Comparison of ENCODE assay signal across 1 cellular context in the genomic region with DNA sequence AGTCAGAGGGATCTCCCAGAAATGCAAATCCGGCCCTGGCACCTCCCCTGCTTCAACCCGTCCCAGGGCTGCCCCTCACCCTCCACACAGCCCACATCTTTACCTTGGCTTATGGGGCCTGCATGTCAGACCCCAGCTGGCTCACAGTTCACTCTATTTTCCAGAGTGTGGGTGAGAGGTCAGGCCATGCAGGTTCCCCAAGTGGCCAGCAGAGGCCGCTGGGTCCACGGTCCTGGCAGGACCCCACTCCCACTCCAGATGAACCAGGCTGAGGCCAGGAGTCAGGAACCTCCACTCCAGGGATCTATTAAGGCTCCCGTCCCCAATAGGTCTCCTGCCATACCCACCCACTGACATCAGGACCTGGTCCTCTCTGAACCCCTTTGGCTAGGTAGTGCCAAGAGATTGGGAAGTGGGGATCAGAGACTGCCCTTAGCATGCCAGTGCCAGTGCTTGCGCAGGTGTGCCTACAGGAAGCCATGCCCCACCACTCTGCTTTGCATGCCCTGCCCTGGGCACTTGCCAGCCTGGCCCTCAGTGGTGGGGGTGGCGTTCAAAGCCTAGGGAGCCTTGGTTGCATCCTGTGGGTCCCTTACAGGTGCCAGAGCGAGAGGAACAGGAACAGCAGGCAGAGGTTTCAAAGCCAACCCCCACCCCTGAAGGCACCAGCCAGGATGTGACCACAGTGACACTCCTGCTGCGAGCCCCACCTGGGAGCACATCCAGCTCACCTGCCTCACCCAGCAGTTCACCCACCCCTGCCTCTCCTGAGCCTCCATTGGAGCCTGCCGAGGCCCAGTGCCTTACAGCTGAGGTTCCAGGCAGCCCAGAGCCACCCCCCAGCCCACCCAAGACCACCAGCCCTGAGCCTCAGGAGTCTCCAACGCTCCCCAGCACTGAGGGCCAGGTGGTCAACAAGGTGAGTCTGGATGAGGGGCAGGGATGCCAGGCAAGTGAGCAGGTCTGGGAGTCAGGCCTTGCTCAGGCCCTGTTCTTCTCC.
TF ChIP-seq lines count a peak whose summit lies in the region.

No MANE protein-coding gene starts in this region.

TF ChIP-seq in K562, 482 proteins besides CTCF, POLR2A, EP300 and RAD21 (continues in another document):
- TF ChIP-seq, protein P1, sequence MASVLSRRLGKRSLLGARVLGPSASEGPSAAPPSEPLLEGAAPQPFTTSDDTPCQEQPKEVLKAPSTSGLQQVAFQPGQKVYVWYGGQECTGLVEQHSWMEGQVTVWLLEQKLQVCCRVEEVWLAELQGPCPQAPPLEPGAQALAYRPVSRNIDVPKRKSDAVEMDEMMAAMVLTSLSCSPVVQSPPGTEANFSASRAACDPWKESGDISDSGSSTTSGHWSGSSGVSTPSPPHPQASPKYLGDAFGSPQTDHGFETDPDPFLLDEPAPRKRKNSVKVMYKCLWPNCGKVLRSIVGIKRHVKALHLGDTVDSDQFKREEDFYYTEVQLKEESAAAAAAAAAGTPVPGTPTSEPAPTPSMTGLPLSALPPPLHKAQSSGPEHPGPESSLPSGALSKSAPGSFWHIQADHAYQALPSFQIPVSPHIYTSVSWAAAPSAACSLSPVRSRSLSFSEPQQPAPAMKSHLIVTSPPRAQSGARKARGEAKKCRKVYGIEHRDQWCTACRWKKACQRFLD (CRISPR knock-in tag; IDR thresholded peaks at IDR 0.05) = no peak
- TF ChIP-seq ZNF175 (CRISPR knock-in tag; IDR thresholded peaks at IDR 0.05; ENCODE audit: low read depth) (no peak), CAMTA2 (CRISPR knock-in tag; conservative IDR thresholded peaks at IDR 0.05) (no peak), GATAD2B (IDR thresholded peaks at IDR 0.05; ENCODE audit: borderline replicate concordance) (no peak), ZFX (CRISPR knock-in tag; IDR thresholded peaks at IDR 0.05) (peak; percentile 23; the same call in 1 of the 2 replicates), CREBBP (IDR thresholded peaks at IDR 0.05; ENCODE audit: low read depth, low read length) (no peak), NR2C2 (CRISPR knock-in tag; IDR thresholded peaks at IDR 0.05) (no peak), NR2C2 (tag; IDR thresholded peaks at IDR 0.05) (peak; percentile 75), JUND (IDR thresholded peaks at IDR 0.05; ENCODE audit: borderline replicate concordance, low read depth, low read length) (no peak), JUND (tag; IDR thresholded peaks at IDR 0.05; ENCODE audit: borderline replicate concordance, low read depth, low read length) (no peak), STAG1 (CRISPR knock-in tag; IDR thresholded peaks at IDR 0.05; ENCODE audit: borderline replicate concordance) (peak; percentile 79; the same call in 1 of the 2 replicates), ETS2 (tag; IDR thresholded peaks at IDR 0.05; ENCODE audit: borderline replicate concordance, poor library complexity, severe bottlenecking) (no peak), MYBL2 (IDR thresholded peaks at IDR 0.05; ENCODE audit: low read depth) (no peak), MYBL2 (CRISPR knock-in tag; IDR thresholded peaks at IDR 0.05; ENCODE audit: borderline replicate concordance) (no peak), HCFC1 (IDR thresholded peaks at IDR 0.05; ENCODE audit: low read depth, low read length) (no peak), MAFF (IDR thresholded peaks at IDR 0.05; ENCODE audit: low read length) (no peak), GTF2F1 (IDR thresholded peaks at IDR 0.05; ENCODE audit: low read depth, low read length) (no peak), ZFP36 (IDR thresholded peaks at IDR 0.05; ENCODE audit: low read depth, low read length, partially characterized antibody) (no peak), DACH1 (IDR thresholded peaks at IDR 0.05; ENCODE audit: partially characterized antibody) (no peak), SPI1 (IDR thresholded peaks at IDR 0.05; ENCODE audit: borderline replicate concordance, low read depth, low read length) (no peak), EP400 (IDR thresholded peaks at IDR 0.05) (no peak), SMC3 (conservative IDR thresholded peaks at IDR 0.05; ENCODE audit: insufficient read depth, low read depth, low read length) (peak; percentile 80), CBFA2T2 (conservative IDR thresholded peaks at IDR 0.05) (no peak), POLR2AphosphoS2 (IDR thresholded peaks at IDR 0.05; ENCODE audit: low read length) (no peak), SAFB (IDR thresholded peaks at IDR 0.05; ENCODE audit: borderline replicate concordance, low read depth, low read length) (no peak), KDM4B (IDR thresholded peaks at IDR 0.05; ENCODE audit: borderline replicate concordance in 2 of 2, low read depth in 1 of 2) (no peak), SP2 (IDR thresholded peaks at IDR 0.05; ENCODE audit: extremely low read depth, low read depth, low read length, poor library complexity, severe bottlenecking) (no peak), CREM (IDR thresholded peaks at IDR 0.05; ENCODE audit: low read depth) (peak; percentile 15; the same call in 1 of the 2 replicates), ZFP30 (CRISPR knock-in tag; IDR thresholded peaks at IDR 0.05; ENCODE audit: borderline replicate concordance) (no peak), HSF4 (CRISPR knock-in tag; IDR thresholded peaks at IDR 0.05; ENCODE audit: borderline replicate concordance) (no peak), ZNF184 (CRISPR knock-in tag; IDR thresholded peaks at IDR 0.05) (no peak), BMI1 (IDR thresholded peaks at IDR 0.05; ENCODE audit: low read length) (no peak), YY1 (IDR thresholded peaks at IDR 0.05; ENCODE audit: borderline replicate concordance in 1 of 3, control insufficient read depth in 1 of 3, extremely low read depth in 1 of 3, insufficient read depth in 3 of 3, insufficient read length in 1 of 3, insufficient replicate concordance in 2 of 3, low read depth in 1 of 3, low read length in 2 of 3) (no peak), ZFPM2 (CRISPR knock-in tag; IDR thresholded peaks at IDR 0.05) (no peak), RBM25 (IDR thresholded peaks at IDR 0.05; ENCODE audit: low read depth, low read length, severe bottlenecking) (no peak)
- TF ChIP-seq, protein P2, sequence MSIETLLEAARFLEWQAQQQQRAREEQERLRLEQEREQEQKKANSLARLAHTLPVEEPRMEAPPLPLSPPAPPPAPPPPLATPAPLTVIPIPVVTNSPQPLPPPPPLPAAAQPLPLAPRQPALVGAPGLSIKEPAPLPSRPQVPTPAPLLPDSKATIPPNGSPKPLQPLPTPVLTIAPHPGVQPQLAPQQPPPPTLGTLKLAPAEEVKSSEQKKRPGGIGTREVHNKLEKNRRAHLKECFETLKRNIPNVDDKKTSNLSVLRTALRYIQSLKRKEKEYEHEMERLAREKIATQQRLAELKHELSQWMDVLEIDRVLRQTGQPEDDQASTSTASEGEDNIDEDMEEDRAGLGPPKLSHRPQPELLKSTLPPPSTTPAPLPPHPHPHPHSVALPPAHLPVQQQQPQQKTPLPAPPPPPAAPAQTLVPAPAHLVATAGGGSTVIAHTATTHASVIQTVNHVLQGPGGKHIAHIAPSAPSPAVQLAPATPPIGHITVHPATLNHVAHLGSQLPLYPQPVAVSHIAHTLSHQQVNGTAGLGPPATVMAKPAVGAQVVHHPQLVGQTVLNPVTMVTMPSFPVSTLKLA (conservative IDR thresholded peaks at IDR 0.05) = no peak
- TF ChIP-seq, protein P3, sequence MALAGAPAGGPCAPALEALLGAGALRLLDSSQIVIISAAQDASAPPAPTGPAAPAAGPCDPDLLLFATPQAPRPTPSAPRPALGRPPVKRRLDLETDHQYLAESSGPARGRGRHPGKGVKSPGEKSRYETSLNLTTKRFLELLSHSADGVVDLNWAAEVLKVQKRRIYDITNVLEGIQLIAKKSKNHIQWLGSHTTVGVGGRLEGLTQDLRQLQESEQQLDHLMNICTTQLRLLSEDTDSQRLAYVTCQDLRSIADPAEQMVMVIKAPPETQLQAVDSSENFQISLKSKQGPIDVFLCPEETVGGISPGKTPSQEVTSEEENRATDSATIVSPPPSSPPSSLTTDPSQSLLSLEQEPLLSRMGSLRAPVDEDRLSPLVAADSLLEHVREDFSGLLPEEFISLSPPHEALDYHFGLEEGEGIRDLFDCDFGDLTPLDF (CRISPR knock-in tag; IDR thresholded peaks at IDR 0.05) = no peak
- TF ChIP-seq, protein P4, sequence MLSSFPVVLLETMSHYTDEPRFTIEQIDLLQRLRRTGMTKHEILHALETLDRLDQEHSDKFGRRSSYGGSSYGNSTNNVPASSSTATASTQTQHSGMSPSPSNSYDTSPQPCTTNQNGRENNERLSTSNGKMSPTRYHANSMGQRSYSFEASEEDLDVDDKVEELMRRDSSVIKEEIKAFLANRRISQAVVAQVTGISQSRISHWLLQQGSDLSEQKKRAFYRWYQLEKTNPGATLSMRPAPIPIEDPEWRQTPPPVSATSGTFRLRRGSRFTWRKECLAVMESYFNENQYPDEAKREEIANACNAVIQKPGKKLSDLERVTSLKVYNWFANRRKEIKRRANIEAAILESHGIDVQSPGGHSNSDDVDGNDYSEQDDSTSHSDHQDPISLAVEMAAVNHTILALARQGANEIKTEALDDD (IDR thresholded peaks at IDR 0.05) = no peak
- TF ChIP-seq, protein P5, sequence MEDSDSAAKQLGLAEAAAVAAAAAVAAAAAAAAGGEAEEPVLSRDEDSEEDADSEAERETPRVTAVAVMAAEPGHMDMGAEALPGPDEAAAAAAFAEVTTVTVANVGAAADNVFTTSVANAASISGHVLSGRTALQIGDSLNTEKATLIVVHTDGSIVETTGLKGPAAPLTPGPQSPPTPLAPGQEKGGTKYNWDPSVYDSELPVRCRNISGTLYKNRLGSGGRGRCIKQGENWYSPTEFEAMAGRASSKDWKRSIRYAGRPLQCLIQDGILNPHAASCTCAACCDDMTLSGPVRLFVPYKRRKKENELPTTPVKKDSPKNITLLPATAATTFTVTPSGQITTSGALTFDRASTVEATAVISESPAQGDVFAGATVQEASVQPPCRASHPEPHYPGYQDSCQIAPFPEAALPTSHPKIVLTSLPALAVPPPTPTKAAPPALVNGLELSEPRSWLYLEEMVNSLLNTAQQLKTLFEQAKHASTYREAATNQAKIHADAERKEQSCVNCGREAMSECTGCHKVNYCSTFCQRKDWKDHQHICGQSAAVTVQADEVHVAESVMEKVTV (CRISPR knock-in tag; IDR thresholded peaks at IDR 0.05) = peak; percentile 54; the same call in 1 of the 2 replicates
- TF ChIP-seq, protein P6, sequence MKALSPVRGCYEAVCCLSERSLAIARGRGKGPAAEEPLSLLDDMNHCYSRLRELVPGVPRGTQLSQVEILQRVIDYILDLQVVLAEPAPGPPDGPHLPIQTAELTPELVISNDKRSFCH (CRISPR knock-in tag; IDR thresholded peaks at IDR 0.05) = no peak
- TF ChIP-seq, protein P6 (tag; IDR thresholded peaks at IDR 0.05) = no peak
- TF ChIP-seq, protein P7, sequence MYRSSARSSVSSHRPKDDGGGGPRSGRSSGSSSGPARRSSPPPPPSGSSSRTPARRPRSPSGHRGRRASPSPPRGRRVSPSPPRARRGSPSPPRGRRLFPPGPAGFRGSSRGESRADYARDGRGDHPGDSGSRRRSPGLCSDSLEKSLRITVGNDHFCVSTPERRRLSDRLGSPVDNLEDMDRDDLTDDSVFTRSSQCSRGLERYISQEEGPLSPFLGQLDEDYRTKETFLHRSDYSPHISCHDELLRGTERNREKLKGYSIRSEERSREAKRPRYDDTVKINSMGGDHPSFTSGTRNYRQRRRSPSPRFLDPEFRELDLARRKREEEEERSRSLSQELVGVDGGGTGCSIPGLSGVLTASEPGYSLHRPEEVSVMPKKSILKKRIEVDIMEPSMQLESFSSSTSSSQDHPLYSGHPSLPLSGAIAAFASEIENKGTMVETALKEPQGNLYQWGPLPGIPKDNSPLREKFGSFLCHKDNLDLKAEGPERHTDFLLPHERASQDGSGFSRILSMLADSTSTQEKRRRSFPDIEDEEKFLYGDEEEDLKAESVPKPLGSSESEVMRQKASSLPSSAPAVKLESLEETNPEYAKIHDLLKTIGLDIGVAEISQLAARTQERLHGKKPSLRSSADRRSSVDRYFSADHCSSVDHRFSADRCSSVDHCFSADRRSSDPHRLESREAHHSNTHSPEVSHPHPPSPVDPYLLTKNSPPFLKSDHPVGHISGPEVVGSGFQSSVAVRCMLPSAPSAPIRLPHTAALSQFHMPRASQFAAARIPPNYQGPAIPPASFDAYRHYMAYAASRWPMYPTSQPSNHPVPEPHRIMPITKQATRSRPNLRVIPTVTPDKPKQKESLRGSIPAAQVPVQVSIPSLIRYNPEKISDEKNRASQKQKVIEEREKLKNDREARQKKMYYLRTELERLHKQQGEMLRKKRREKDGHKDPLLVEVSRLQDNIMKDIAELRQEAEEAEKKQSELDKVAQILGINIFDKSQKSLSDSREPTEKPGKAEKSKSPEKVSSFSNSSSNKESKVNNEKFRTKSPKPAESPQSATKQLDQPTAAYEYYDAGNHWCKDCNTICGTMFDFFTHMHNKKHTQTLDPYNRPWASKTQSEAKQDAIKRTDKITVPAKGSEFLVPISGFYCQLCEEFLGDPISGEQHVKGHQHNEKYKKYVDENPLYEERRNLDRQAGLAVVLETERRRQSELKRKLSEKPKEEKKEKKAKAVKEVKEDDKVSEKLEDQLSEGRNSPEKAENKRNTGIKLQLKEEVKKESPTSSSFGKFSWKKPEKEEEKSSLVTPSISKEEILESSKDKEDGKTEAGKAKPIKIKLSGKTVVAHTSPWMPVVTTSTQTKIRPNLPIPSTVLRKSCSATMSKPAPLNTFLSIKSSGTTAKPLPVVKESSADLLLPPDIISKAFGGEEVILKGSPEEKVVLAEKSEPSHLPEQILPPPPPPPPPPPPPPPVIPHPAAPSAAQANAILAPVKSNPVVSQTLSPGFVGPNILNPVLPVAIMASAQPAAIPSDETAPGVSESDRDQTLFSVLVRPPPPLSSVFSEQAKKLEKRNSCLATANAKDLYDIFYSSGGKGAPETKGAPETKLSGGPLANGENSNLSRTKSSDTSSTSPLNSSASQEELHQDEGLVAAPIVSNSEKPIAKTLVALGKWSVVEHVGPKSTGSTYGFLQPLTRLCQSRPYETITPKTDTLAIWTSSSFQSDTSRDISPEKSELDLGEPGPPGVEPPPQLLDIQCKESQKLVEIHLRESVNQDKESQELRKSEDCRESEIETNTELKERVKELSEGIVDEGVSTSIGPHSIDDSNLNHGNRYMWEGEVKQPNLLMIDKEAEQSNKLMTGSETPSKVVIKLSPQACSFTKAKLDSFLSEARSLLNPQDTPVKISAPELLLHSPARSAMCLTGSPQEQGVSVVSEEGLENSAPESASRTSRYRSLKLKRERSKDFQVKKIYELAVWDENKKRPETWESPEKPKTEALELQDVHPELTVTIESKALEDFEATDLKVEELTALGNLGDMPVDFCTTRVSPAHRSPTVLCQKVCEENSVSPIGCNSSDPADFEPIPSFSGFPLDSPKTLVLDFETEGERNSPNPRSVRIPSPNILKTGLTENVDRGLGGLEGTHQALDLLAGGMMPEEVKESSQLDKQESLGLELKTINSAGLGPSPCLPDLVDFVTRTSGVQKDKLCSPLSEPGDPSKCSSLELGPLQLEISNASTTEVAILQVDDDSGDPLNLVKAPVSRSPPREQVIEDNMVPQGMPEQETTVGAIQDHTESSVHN (IDR thresholded peaks at IDR 0.05; ENCODE audit: borderline replicate concordance in 1 of 2, low read depth in 1 of 2) = no peak
